ENCODE assay signal across 1 cellular context in the genomic region with DNA sequence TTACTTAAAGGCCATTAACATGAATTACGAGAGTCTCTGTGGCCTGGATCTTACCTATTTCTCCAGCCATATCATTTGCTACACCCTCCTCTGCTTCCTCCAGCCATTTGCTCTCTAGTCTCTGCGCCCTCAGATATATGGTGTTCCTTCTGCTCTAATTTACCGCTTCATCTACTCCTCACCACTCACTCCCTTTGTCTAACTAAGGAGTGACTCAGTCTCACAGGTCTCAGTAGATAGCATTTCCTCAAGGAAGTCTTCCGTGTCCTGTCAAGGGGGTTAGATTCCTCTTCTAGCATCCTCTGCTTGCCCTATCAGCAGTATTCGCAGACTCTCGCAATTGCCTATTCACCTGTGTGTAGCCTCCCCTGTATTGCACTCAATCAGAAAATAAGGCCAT.
TF ChIP-seq lines count a peak whose summit lies in the region.

No MANE protein-coding gene starts in this region.

TF ChIP-seq in K562, 482 proteins besides CTCF, POLR2A, EP300 and RAD21 (continued from another document and continues in another):
- peak; percentile 84 for TF ChIP-seq ZBTB2 (IDR thresholded peaks at IDR 0.05)
- TF ChIP-seq ZNF507 (tag; conservative IDR thresholded peaks at IDR 0.05), result no peak
- TF ChIP-seq SOX6 (IDR thresholded peaks at IDR 0.05), result peak; percentile 46; the same call in 1 of the 2 replicates
- peak; percentile 35; the same call in 1 of the 2 replicates for TF ChIP-seq ZBTB17 (CRISPR knock-in tag; IDR thresholded peaks at IDR 0.05)
- TF ChIP-seq MCM2 (IDR thresholded peaks at IDR 0.05; ENCODE audit: low read depth), result no peak
- peak; percentile 81 for TF ChIP-seq ZEB2 (IDR thresholded peaks at IDR 0.05)
- TF ChIP-seq FOXP1 (CRISPR knock-in tag; IDR thresholded peaks at IDR 0.05), result no peak
- TF ChIP-seq, protein P1, sequence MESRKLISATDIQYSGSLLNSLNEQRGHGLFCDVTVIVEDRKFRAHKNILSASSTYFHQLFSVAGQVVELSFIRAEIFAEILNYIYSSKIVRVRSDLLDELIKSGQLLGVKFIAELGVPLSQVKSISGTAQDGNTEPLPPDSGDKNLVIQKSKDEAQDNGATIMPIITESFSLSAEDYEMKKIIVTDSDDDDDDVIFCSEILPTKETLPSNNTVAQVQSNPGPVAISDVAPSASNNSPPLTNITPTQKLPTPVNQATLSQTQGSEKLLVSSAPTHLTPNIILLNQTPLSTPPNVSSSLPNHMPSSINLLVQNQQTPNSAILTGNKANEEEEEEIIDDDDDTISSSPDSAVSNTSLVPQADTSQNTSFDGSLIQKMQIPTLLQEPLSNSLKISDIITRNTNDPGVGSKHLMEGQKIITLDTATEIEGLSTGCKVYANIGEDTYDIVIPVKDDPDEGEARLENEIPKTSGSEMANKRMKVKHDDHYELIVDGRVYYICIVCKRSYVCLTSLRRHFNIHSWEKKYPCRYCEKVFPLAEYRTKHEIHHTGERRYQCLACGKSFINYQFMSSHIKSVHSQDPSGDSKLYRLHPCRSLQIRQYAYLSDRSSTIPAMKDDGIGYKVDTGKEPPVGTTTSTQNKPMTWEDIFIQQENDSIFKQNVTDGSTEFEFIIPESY (CRISPR knock-in tag; IDR thresholded peaks at IDR 0.05), result no peak
- no peak for TF ChIP-seq ZC3H11A (IDR thresholded peaks at IDR 0.05; ENCODE audit: low read depth, low read length)
- TF ChIP-seq FOXK1 (CRISPR knock-in tag; IDR thresholded peaks at IDR 0.05; ENCODE audit: borderline replicate concordance), result no peak
- TF ChIP-seq PHF21A (IDR thresholded peaks at IDR 0.05; ENCODE audit: borderline replicate concordance, low read depth), result no peak
- TF ChIP-seq, protein P2, sequence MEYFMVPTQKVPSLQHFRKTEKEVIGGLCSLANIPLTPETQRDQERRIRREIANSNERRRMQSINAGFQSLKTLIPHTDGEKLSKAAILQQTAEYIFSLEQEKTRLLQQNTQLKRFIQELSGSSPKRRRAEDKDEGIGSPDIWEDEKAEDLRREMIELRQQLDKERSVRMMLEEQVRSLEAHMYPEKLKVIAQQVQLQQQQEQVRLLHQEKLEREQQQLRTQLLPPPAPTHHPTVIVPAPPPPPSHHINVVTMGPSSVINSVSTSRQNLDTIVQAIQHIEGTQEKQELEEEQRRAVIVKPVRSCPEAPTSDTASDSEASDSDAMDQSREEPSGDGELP (CRISPR knock-in tag; IDR thresholded peaks at IDR 0.05; ENCODE audit: borderline replicate concordance), result no peak
- TF ChIP-seq SAP30 (IDR thresholded peaks at IDR 0.05; ENCODE audit: borderline replicate concordance, insufficient read depth, low read depth, low read length, poor library complexity, severe bottlenecking), result no peak
- no peak for TF ChIP-seq DNMT1 (IDR thresholded peaks at IDR 0.05)
- 0 out of 2 replicates have a peak, but pooled peaks have one; percentile 18 for TF ChIP-seq POLR2H (tag; IDR thresholded peaks at IDR 0.05; ENCODE audit: low read depth)
- no peak for TF ChIP-seq U2AF1 (optimal IDR thresholded peaks at IDR 0.05; ENCODE audit: low read depth, low read length)
- TF ChIP-seq ZNF324 (CRISPR knock-in tag; IDR thresholded peaks at IDR 0.05), result no peak
- TF ChIP-seq GTF2E2 (tag; IDR thresholded peaks at IDR 0.05), result no peak
- TF ChIP-seq HOXB6 (CRISPR knock-in tag; IDR thresholded peaks at IDR 0.05; ENCODE audit: borderline replicate concordance), result no peak
- no peak for TF ChIP-seq RAD51 (IDR thresholded peaks at IDR 0.05; ENCODE audit: borderline replicate concordance, low read depth)
- no peak for TF ChIP-seq BMI1 (IDR thresholded peaks at IDR 0.05; ENCODE audit: low read length)
- no peak for TF ChIP-seq ZC3H8 (IDR thresholded peaks at IDR 0.05)
- TF ChIP-seq EP400 (IDR thresholded peaks at IDR 0.05), result no peak
- no peak for TF ChIP-seq SFPQ (IDR thresholded peaks at IDR 0.05; ENCODE audit: low read depth, low read length)
- TF ChIP-seq NFIC (IDR thresholded peaks at IDR 0.05), result 0 out of 2 replicates have a peak, but pooled peaks have one; percentile 8
- TF ChIP-seq ELF2 (CRISPR knock-in tag; IDR thresholded peaks at IDR 0.05), result no peak
- no peak for TF ChIP-seq ZNF696 (CRISPR knock-in tag; conservative IDR thresholded peaks at IDR 0.05)
- TF ChIP-seq ZSCAN29 (IDR thresholded peaks at IDR 0.05), result no peak
- TF ChIP-seq ETS2 (tag; IDR thresholded peaks at IDR 0.05; ENCODE audit: borderline replicate concordance, poor library complexity, severe bottlenecking), result no peak
- 0 out of 2 replicates have a peak, but pooled peaks have one; percentile 58 for TF ChIP-seq ELF4 (CRISPR knock-in tag; IDR thresholded peaks at IDR 0.05)
- TF ChIP-seq YY1 (IDR thresholded peaks at IDR 0.05; ENCODE audit: borderline replicate concordance in 1 of 3, control insufficient read depth in 1 of 3, extremely low read depth in 1 of 3, insufficient read depth in 3 of 3, insufficient read length in 1 of 3, insufficient replicate concordance in 2 of 3, low read depth in 1 of 3, low read length in 2 of 3), result no peak
- no peak for TF ChIP-seq ZNF764 (CRISPR knock-in tag; IDR thresholded peaks at IDR 0.05; ENCODE audit: low read depth)
- TF ChIP-seq, protein P3, sequence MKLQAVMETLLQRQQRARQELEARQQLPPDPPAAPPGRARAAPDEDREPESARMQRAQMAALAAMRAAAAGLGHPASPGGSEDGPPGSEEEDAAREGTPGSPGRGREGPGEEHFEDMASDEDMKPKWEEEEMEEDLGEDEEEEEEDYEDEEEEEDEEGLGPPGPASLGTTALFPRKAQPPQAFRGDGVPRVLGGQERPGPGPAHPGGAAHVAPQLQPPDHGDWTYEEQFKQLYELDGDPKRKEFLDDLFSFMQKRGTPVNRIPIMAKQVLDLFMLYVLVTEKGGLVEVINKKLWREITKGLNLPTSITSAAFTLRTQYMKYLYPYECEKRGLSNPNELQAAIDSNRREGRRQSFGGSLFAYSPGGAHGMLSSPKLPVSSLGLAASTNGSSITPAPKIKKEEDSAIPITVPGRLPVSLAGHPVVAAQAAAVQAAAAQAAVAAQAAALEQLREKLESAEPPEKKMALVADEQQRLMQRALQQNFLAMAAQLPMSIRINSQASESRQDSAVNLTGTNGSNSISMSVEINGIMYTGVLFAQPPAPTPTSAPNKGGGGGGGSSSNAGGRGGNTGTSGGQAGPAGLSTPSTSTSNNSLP (IDR thresholded peaks at IDR 0.05; ENCODE audit: borderline replicate concordance, low read depth, low read length), result 0 out of 2 replicates have a peak, but pooled peaks have one; percentile 4
- TF ChIP-seq MECOM (CRISPR knock-in tag; IDR thresholded peaks at IDR 0.05), result peak; percentile 78
- TF ChIP-seq YBX1 (IDR thresholded peaks at IDR 0.05), result no peak
- no peak for TF ChIP-seq NCOA2 (IDR thresholded peaks at IDR 0.05; ENCODE audit: partially characterized antibody in 2 of 2)
- no peak for TF ChIP-seq ZNF212 (CRISPR knock-in tag; IDR thresholded peaks at IDR 0.05)
- TF ChIP-seq TEAD4 (IDR thresholded peaks at IDR 0.05; ENCODE audit: low read length), result no peak
- TF ChIP-seq TEAD4 (CRISPR knock-in tag; IDR thresholded peaks at IDR 0.05; ENCODE audit: borderline replicate concordance), result no peak
- no peak for TF ChIP-seq TAF9B (IDR thresholded peaks at IDR 0.05; ENCODE audit: partially characterized antibody)
- no peak for TF ChIP-seq ADNP (tag; IDR thresholded peaks at IDR 0.05)
- TF ChIP-seq, protein P4, sequence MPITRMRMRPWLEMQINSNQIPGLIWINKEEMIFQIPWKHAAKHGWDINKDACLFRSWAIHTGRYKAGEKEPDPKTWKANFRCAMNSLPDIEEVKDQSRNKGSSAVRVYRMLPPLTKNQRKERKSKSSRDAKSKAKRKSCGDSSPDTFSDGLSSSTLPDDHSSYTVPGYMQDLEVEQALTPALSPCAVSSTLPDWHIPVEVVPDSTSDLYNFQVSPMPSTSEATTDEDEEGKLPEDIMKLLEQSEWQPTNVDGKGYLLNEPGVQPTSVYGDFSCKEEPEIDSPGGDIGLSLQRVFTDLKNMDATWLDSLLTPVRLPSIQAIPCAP (CRISPR knock-in tag; IDR thresholded peaks at IDR 0.05; ENCODE audit: borderline replicate concordance), result no peak
- TF ChIP-seq, protein P5, sequence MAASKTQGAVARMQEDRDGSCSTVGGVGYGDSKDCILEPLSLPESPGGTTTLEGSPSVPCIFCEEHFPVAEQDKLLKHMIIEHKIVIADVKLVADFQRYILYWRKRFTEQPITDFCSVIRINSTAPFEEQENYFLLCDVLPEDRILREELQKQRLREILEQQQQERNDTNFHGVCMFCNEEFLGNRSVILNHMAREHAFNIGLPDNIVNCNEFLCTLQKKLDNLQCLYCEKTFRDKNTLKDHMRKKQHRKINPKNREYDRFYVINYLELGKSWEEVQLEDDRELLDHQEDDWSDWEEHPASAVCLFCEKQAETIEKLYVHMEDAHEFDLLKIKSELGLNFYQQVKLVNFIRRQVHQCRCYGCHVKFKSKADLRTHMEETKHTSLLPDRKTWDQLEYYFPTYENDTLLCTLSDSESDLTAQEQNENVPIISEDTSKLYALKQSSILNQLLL (CRISPR knock-in tag; IDR thresholded peaks at IDR 0.05; ENCODE audit: borderline replicate concordance), result no peak
- TF ChIP-seq SRSF7 (optimal IDR thresholded peaks at IDR 0.05; ENCODE audit: low read depth, low read length), result no peak
- no peak for TF ChIP-seq ZNF780A (CRISPR knock-in tag; IDR thresholded peaks at IDR 0.05)
- TF ChIP-seq E2F4 (CRISPR knock-in tag; IDR thresholded peaks at IDR 0.05; ENCODE audit: low read depth), result no peak
- TF ChIP-seq, protein P6, sequence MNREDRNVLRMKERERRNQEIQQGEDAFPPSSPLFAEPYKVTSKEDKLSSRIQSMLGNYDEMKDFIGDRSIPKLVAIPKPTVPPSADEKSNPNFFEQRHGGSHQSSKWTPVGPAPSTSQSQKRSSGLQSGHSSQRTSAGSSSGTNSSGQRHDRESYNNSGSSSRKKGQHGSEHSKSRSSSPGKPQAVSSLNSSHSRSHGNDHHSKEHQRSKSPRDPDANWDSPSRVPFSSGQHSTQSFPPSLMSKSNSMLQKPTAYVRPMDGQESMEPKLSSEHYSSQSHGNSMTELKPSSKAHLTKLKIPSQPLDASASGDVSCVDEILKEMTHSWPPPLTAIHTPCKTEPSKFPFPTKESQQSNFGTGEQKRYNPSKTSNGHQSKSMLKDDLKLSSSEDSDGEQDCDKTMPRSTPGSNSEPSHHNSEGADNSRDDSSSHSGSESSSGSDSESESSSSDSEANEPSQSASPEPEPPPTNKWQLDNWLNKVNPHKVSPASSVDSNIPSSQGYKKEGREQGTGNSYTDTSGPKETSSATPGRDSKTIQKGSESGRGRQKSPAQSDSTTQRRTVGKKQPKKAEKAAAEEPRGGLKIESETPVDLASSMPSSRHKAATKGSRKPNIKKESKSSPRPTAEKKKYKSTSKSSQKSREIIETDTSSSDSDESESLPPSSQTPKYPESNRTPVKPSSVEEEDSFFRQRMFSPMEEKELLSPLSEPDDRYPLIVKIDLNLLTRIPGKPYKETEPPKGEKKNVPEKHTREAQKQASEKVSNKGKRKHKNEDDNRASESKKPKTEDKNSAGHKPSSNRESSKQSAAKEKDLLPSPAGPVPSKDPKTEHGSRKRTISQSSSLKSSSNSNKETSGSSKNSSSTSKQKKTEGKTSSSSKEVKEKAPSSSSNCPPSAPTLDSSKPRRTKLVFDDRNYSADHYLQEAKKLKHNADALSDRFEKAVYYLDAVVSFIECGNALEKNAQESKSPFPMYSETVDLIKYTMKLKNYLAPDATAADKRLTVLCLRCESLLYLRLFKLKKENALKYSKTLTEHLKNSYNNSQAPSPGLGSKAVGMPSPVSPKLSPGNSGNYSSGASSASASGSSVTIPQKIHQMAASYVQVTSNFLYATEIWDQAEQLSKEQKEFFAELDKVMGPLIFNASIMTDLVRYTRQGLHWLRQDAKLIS (CRISPR knock-in tag; IDR thresholded peaks at IDR 0.05), result no peak
- no peak; the same call in 1 of the 2 replicates for TF ChIP-seq CBFA2T2 (conservative IDR thresholded peaks at IDR 0.05)
- TF ChIP-seq ZNF512 (tag; IDR thresholded peaks at IDR 0.05), result no peak
